In genomic region chr2:105618351-105618659, GRCh38 we compare ENCODE assay signal across 25 cellular contexts.
DNase-seq lines count a peak whose midpoint lies in the region; ATAC-seq, FAIRE-seq and TF ChIP-seq lines count a peak whose summit lies in the region.
"Had no signal": no experiment of that assay in that cellular context is flagged by ENCODE, and none has a peak within 500 bp of the region (broad histone marks: within the 10 kb centered on the region; RNA-seq: fewer than 3 reads in every experiment).

No MANE protein-coding gene starts in this region.

- no peaks in the 10 kb centered on the region for H3K79me2 ChIP-seq in H9 (ENCODE audit: insufficient read depth, low read length)

- FAIRE-seq in bronchial epithelial cell (lab: Jason Lieb, UNC): peak; percentile 28
- FAIRE-seq: GM12891, RCC 7860 had no signal

- no peak overlapping the region for H3K4ac ChIP-seq in H9 (ENCODE audit: low read depth, low read length)

- H4K8ac ChIP-seq in H9 (replicated peaks; ENCODE audit: insufficient read length, low read depth, low read length): no peak overlapping the region

- peaks cover 12% of the 10 kb centered on the region for H3K4me1 Mint-ChIP-seq in activated CD4-positive, alpha-beta memory T cell treated with anti-CD3 and anti-CD28 coated beads, Interleukin-2, amount 10 ng/mL, durations not matched to agents 7 days and 5 days
- no peaks in the 10 kb centered on the region for H3K4me1 Mint-ChIP-seq in activated CD4-positive, alpha-beta memory T cell treated with anti-CD3 and anti-CD28 coated beads for 36 hours (ENCODE audit: low read depth)
- peaks cover 49% of the 10 kb centered on the region in 2 experiments for H3K4me1 Mint-ChIP-seq in H9
- peaks cover 13% of the 10 kb centered on the region for H3K4me1 Mint-ChIP-seq in stimulated activated naive CD8-positive, alpha-beta T cell treated with anti-CD3 and anti-CD28 coated beads, Interleukin-15, amount 100 ng/mL, for 72 hours
- H3K4me1 Mint-ChIP-seq: B cell; CD8-positive, alpha-beta memory T cell; IgD-negative memory B cell had no signal

- no peak overlapping the region for H3T11ph ChIP-seq in H9 (ENCODE audit: low read length)

- no peak overlapping the region for H2BK5ac ChIP-seq in H9 (ENCODE audit: insufficient read length, low read length)

- H3K14ac ChIP-seq in H9 (ENCODE audit: insufficient read depth, low read length): no peak overlapping the region

- no peak overlapping the region for H2BK20ac ChIP-seq in H9 (ENCODE audit: low read depth, low read length, poor library complexity, severe bottlenecking)

- H3K18ac ChIP-seq in H9 (ENCODE audit: insufficient read length, low read depth, low read length): no peak overlapping the region

- no peaks in the 10 kb centered on the region for H4K20me1 ChIP-seq in H9 (ENCODE audit: control insufficient read depth, insufficient read depth, insufficient read length)

- no peak overlapping the region for H2BK120ac ChIP-seq in H9 (ENCODE audit: low read depth, low read length, poor library complexity, severe bottlenecking)

- no peak overlapping the region for H3K4me3 Mint-ChIP-seq in activated CD4-positive, alpha-beta memory T cell treated with anti-CD3 and anti-CD28 coated beads, Interleukin-2, amount 10 ng/mL, durations not matched to agents 7 days and 5 days
- H3K4me3 Mint-ChIP-seq in activated CD4-positive, alpha-beta memory T cell treated with anti-CD3 and anti-CD28 coated beads for 36 hours: no peak overlapping the region
- no peak overlapping the region for H3K4me3 Mint-ChIP-seq in H9
- H3K4me3 Mint-ChIP-seq in stimulated activated naive CD8-positive, alpha-beta T cell treated with anti-CD3 and anti-CD28 coated beads, Interleukin-15, amount 100 ng/mL, for 72 hours: no peak overlapping the region
- H3K4me3 Mint-ChIP-seq: B cell; CD8-positive, alpha-beta memory T cell; IgD-negative memory B cell had no signal

- POLR2A ChIA-PET in activated CD4-positive, alpha-beta memory T cell treated with anti-CD3 and anti-CD28 coated beads, Interleukin-2, amount 10 ng/mL, durations not matched to agents 7 days and 5 days (lab: Charles Lee): no interaction called here
- POLR2A ChIA-PET in activated CD4-positive, alpha-beta memory T cell treated with anti-CD3 and anti-CD28 coated beads for 36 hours (lab: Charles Lee): no interaction called here

- H3K23me2 ChIP-seq in H9 (ENCODE audit: insufficient read length, low read depth, low read length, poor library complexity, severe bottlenecking): no peaks in the 10 kb centered on the region

- no peak overlapping the region for H4K91ac ChIP-seq in H9 (ENCODE audit: insufficient read length, low read depth, low read length)

- H3K36me3 Mint-ChIP-seq in activated CD4-positive, alpha-beta memory T cell treated with anti-CD3 and anti-CD28 coated beads, Interleukin-2, amount 10 ng/mL, durations not matched to agents 7 days and 5 days (ENCODE audit: low read depth): no peaks in the 10 kb centered on the region
- no peaks in the 10 kb centered on the region for H3K36me3 Mint-ChIP-seq in activated CD4-positive, alpha-beta memory T cell treated with anti-CD3 and anti-CD28 coated beads for 36 hours
- H3K36me3 Mint-ChIP-seq in H9 (ENCODE audit: insufficient read depth in 1 of 3, low read depth in 3 of 3): peaks cover 1 to 2% (median 1%) of the 10 kb centered on the region in 3 experiments; a peak in 3 of 7 replicates
- H3K36me3 Mint-ChIP-seq: CD8-positive, alpha-beta memory T cell; IgD-negative memory B cell had no signal

- no peak overlapping the region for H3K27ac ChIP-seq in H9 (ENCODE audit: insufficient read length, low read depth, low read length)
- H3K27ac ChIP-seq: 22Rv1, C4-2B, HL-60 had no signal

- no peaks in the 10 kb centered on the region for H3K27me3 ChIP-seq in H9 (ENCODE audit: insufficient read depth, low read length)
- H3K27me3 ChIP-seq in bronchial epithelial cell (ENCODE audit: control insufficient read depth, insufficient read depth, low read length): no peaks in the 10 kb centered on the region

- CTCF ChIA-PET in activated CD4-positive, alpha-beta memory T cell treated with anti-CD3 and anti-CD28 coated beads, Interleukin-2, amount 10 ng/mL, durations not matched to agents 7 days and 5 days (lab: Charles Lee): no interaction called here
- CTCF ChIA-PET in activated CD4-positive, alpha-beta memory T cell treated with anti-CD3 and anti-CD28 coated beads for 36 hours (lab: Charles Lee): no interaction called here

- DNase-seq in activated CD4-positive, alpha-beta memory T cell treated with anti-CD3 and anti-CD28 coated beads, Interleukin-2, amount 10 ng/mL, durations not matched to agents 7 days and 5 days: no peak
- no peak for DNase-seq in activated CD4-positive, alpha-beta memory T cell treated with anti-CD3 and anti-CD28 coated beads for 36 hours
- DNase-seq in H9 (no peak), bronchial epithelial cell (ENCODE audit: low read depth) (no peak), KG1 (lab: John Stamatoyannopoulos, UW) (no peak)
- DNase-seq in stimulated activated naive CD8-positive, alpha-beta T cell treated with anti-CD3 and anti-CD28 coated beads, Interleukin-15, amount 100 ng/mL, for 72 hours: no peak
- DNase-seq in activated T-cell treated with anti-CD3 and anti-CD28 coated beads, Interleukin-2, amount 50 U/mL, for 1 hour: no peak
- DNase-seq: CD8-positive, alpha-beta memory T cell; DMS79 treated with DMSO at 0.1 percent for 48 hours; GF-D8; GOT3; Karpas-422; NCI-H1092; NCI-H1417 treated with DMSO at 0.1 percent for 48 hours; NCI-H1694 treated with DMSO at 0.1 percent for 48 hours; NCI-H2227 treated with DMSO at 0.1 percent for 48 hours; NCI-H510A; OCI-M1 had no signal

- no peak overlapping the region for H3K4me3 ChIP-seq in bronchial epithelial cell (ENCODE audit: low read depth, low read length)

- no peak overlapping the region for H3K56ac ChIP-seq in H9 (ENCODE audit: insufficient read length, low read depth, low read length)

- intact Hi-C loops in activated CD4-positive, alpha-beta memory T cell treated with anti-CD3 and anti-CD28 coated beads for 36 hours (cut with micrococcal nuclease): no loop called here

- no peak overlapping the region for H2BK12ac ChIP-seq in H9 (ENCODE audit: insufficient read length, low read depth, low read length)

- no peak overlapping the region for H2AFZ ChIP-seq in H9 (ENCODE audit: low read length)

- ATAC-seq in stimulated activated naive CD8-positive, alpha-beta T cell treated with anti-CD3 and anti-CD28 coated beads, Interleukin-15, amount 100 ng/mL, for 72 hours: peak; percentile 79

- H3K27ac Mint-ChIP-seq in activated CD4-positive, alpha-beta memory T cell treated with anti-CD3 and anti-CD28 coated beads, Interleukin-2, amount 10 ng/mL, durations not matched to agents 7 days and 5 days: peak overlapping the region; percentile 2
- H3K27ac Mint-ChIP-seq in activated CD4-positive, alpha-beta memory T cell treated with anti-CD3 and anti-CD28 coated beads for 36 hours: no peak overlapping the region
- H3K27ac Mint-ChIP-seq in H9: peak overlapping the region in 2 of 3 experiments; percentile 68 to 84; a peak in 2 of 7 replicates
- H3K27ac Mint-ChIP-seq in stimulated activated naive CD8-positive, alpha-beta T cell treated with anti-CD3 and anti-CD28 coated beads, Interleukin-15, amount 100 ng/mL, for 72 hours: no peak overlapping the region
- H3K27ac Mint-ChIP-seq: B cell, IgD-negative memory B cell had no signal

- no peaks in the 10 kb centered on the region for H3K9me3 ChIP-seq in H9 (ENCODE audit: control insufficient read depth, low read depth, low read length)

- no peaks in the 10 kb centered on the region for H3K9me3 Mint-ChIP-seq in activated CD4-positive, alpha-beta memory T cell treated with anti-CD3 and anti-CD28 coated beads, Interleukin-2, amount 10 ng/mL, durations not matched to agents 7 days and 5 days
- H3K9me3 Mint-ChIP-seq in activated CD4-positive, alpha-beta memory T cell treated with anti-CD3 and anti-CD28 coated beads for 36 hours: no peaks in the 10 kb centered on the region
- peaks cover under 1% of the 10 kb centered on the region in 2 experiments; a peak in 1 of 5 replicates for H3K9me3 Mint-ChIP-seq in H9
- H3K9me3 Mint-ChIP-seq in stimulated activated naive CD8-positive, alpha-beta T cell treated with anti-CD3 and anti-CD28 coated beads, Interleukin-15, amount 100 ng/mL, for 72 hours: no peaks in the 10 kb centered on the region
- H3K9me3 Mint-ChIP-seq: CD8-positive, alpha-beta memory T cell; IgD-negative memory B cell had no signal

- H2AK5ac ChIP-seq in H9 (ENCODE audit: insufficient read length, low read length): no peak overlapping the region

- H3K9ac ChIP-seq in H9 (ENCODE audit: extremely low read depth, insufficient read length, low read length): no peak overlapping the region

- TF ChIP-seq CTCF in H9 (conservative IDR thresholded peaks at IDR 0.05): no peak
- no peak for TF ChIP-seq CTCF in bronchial epithelial cell (IDR thresholded peaks at IDR 0.05; ENCODE audit: insufficient read depth, low read length, severe bottlenecking)

- no peak overlapping the region for H2BK15ac ChIP-seq in H9 (ENCODE audit: low read depth, low read length)

- H3K27me3 Mint-ChIP-seq in activated CD4-positive, alpha-beta memory T cell treated with anti-CD3 and anti-CD28 coated beads, Interleukin-2, amount 10 ng/mL, durations not matched to agents 7 days and 5 days: peaks cover 22% of the 10 kb centered on the region
- H3K27me3 Mint-ChIP-seq in activated CD4-positive, alpha-beta memory T cell treated with anti-CD3 and anti-CD28 coated beads for 36 hours: no peaks in the 10 kb centered on the region
- peaks cover 7% of the 10 kb centered on the region for H3K27me3 Mint-ChIP-seq in H9 (ENCODE audit: low read depth)
- H3K27me3 Mint-ChIP-seq in stimulated activated naive CD8-positive, alpha-beta T cell treated with anti-CD3 and anti-CD28 coated beads, Interleukin-15, amount 100 ng/mL, for 72 hours: peaks cover 13% of the 10 kb centered on the region

- no peak overlapping the region for H3K4me2 ChIP-seq in H9 (ENCODE audit: insufficient read depth, insufficient read length, low read length)

- no peaks in the 10 kb centered on the region for H3K79me1 ChIP-seq in H9 (ENCODE audit: insufficient read depth, low read depth, low read length, poor library complexity, severe bottlenecking)

- WGBS in H9 (ENCODE audit: extremely low coverage, insufficient read length, low lambda C conversion rate): no CpG with 5 or more reads among the region's 4 CpGs

- H3K4me1 ChIP-seq in H9 (ENCODE audit: insufficient read depth, low read length): peaks cover 5% of the 10 kb centered on the region; the same call in 1 of the 2 replicates

- H4K5ac ChIP-seq in H9 (ENCODE audit: insufficient read length, low read depth, low read length): no peak overlapping the region

- no peaks in the 10 kb centered on the region for H3K36me3 ChIP-seq in bronchial epithelial cell (ENCODE audit: control insufficient read depth, insufficient read depth, low read length)

- H3K23ac ChIP-seq in H9 (ENCODE audit: insufficient read length, low read depth, low read length): no peak overlapping the region

Comparison
In these comparisons a context has a peak if more than half of its experiments do, and no peak if none do; other contexts are left out.
1. H3K27ac Mint-ChIP-seq: peak in activated CD4-positive, alpha-beta memory T cell treated with anti-CD3 and anti-CD28 coated beads, Interleukin-2, amount 10 ng/mL, durations not matched to agents 7 days and 5 days (single experiment) and H9 (2 of 3); none in activated CD4-positive, alpha-beta memory T cell treated with anti-CD3 and anti-CD28 coated beads for 36 hours (single experiment) and stimulated activated naive CD8-positive, alpha-beta T cell treated with anti-CD3 and anti-CD28 coated beads, Interleukin-15, amount 100 ng/mL, for 72 hours (0 of 2).